ENCODE assay signal across 8 cellular contexts in the genomic region with DNA sequence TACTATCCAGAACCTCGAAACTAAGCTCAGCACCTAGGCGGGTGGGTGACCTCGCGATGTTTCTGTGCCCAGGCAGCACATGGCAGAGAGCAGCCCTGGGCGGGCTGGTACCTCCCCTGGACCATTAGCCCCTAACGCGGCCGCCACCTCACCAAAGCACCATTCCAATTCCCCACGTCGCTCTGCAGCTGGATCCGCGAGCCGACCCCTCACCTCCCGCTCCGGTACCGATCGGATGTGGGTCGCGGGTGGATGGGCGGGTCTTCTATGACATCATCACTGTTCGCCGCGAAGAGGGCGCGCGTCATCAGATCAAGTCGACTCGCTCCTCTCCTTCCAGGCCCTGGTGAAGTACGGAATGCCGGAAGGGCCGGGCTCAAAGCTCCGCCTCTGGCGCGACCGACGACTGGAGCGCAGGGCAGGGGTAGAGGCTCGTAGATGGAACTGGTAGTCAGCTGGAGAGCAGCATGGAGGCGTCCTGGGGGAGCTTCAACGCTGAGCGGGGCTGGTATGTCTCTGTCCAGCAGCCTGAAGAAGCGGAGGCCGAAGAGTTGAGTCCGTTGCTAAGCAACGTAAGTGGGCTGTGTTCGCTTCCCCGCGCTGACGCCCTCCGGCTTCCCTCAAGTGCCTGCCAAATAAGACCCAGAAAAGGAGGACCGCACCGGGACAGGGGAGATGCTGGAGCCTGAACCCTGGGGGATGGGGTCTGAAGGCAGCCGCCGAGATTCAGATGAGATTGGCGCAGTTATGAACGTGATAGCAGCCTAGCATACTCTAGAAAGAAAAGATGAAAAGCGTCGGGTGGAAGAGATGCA. TPM values are rescaled to one million over a fixed set of nuclear protein-coding genes. Genes with fewer than 3 reads are reported as not detected.
A peak's percentile ranks its signal among the peaks of the same experiment; 100 is the strongest.
DNase-seq lines count a peak whose midpoint lies in the region; ATAC-seq, FAIRE-seq and TF ChIP-seq lines count a peak whose summit lies in the region.

A gene (plus strand): TSS at position 435 of the 815 bp plus-strand sequence. CDS start 33 bp downstream, at position 468.
A gene with protein sequence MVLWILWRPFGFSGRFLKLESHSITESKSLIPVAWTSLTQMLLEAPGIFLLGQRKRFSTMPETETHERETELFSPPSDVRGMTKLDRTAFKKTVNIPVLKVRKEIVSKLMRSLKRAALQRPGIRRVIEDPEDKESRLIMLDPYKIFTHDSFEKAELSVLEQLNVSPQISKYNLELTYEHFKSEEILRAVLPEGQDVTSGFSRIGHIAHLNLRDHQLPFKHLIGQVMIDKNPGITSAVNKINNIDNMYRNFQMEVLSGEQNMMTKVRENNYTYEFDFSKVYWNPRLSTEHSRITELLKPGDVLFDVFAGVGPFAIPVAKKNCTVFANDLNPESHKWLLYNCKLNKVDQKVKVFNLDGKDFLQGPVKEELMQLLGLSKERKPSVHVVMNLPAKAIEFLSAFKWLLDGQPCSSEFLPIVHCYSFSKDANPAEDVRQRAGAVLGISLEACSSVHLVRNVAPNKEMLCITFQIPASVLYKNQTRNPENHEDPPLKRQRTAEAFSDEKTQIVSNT (minus strand): TSS at position 269 of the 815 bp plus-strand sequence. CDS start 106 bp downstream, at position 163.

- H3K4me1 ChIP-seq in cardiac muscle cell (ENCODE audit: low read depth), result no peaks in the 10 kb centered on the region
- peaks cover 0 to 10% (median 6%) of the 10 kb centered on the region in 3 donors for H3K4me1 ChIP-seq in pancreas
- H3K4me1 ChIP-seq in thyroid gland, result peaks cover 9 to 14% of the 10 kb centered on the region in 2 donors

- H3K4me1 Mint-ChIP-seq in activated naive CD8-positive, alpha-beta T cell treated with anti-CD3 and anti-CD28 coated beads, Interleukin-2, amount 50 U/mL, for 24 hours, result peaks cover 8% of the 10 kb centered on the region

- no peaks in the 10 kb centered on the region for H3K27me3 Mint-ChIP-seq in activated naive CD8-positive, alpha-beta T cell treated with anti-CD3 and anti-CD28 coated beads, Interleukin-2, amount 50 U/mL, for 24 hours

- no peak for FAIRE-seq in pancreas (lab: Jason Lieb, UNC)

- no peak within 1 kb of the TSS for H3K27ac Mint-ChIP-seq in activated naive CD8-positive, alpha-beta T cell treated with anti-CD3 and anti-CD28 coated beads, Interleukin-2, amount 50 U/mL, for 24 hours

- H3K4me3 ChIP-seq in GM12875 (ENCODE audit: low read depth, low read length), result peak within 1 kb of the TSS; percentile 99
- peak within 1 kb of the TSS; percentile 67 for H3K4me3 ChIP-seq in cardiac muscle cell
- H3K4me3 ChIP-seq in pancreas, result peak within 1 kb of the TSS; percentile 65 to 93 (median 80)
- H3K4me3 ChIP-seq in thyroid gland (replicated peaks in 1 of 3), result peak within 1 kb of the TSS; percentile 68 to 84 (median 69)

- intact Hi-C loops in pancreas (cut with DNase I) (no loop called here), thyroid gland (cut with DNase I) (no loop called here)

- no peak within 1 kb of the TSS for H3K4me3 Mint-ChIP-seq in activated naive CD8-positive, alpha-beta T cell treated with anti-CD3 and anti-CD28 coated beads, Interleukin-2, amount 50 U/mL, for 24 hours

- TF ChIP-seq CTCF in GM12875 (IDR thresholded peaks at IDR 0.05; ENCODE audit: borderline replicate concordance, insufficient read depth, low read depth, low read length) (no peak), cardiac muscle cell (IDR thresholded peaks at IDR 0.05; ENCODE audit: low read depth, low read length) (no peak), pancreas (IDR thresholded peaks at IDR 0.05) (no peak), thyroid gland (IDR thresholded peaks at IDR 0.05) (no peak)

- peak; percentile 78 for DNase-seq in NCI-H128 (lab: John Stamatoyannopoulos, UW; ENCODE audit: unreplicated experiment)
- DNase-seq in SKM-1 treated with dmso at 0.1 percent for 144 hours (lab: John Stamatoyannopoulos, UW; ENCODE audit: unreplicated experiment), result peak; percentile 50
- DNase-seq in activated naive CD8-positive, alpha-beta T cell treated with anti-CD3 and anti-CD28 coated beads, Interleukin-2, amount 50 U/mL, for 24 hours, result peak; percentile 91
- peak; percentile 96 to 98 for DNase-seq in cardiac muscle cell (ENCODE audit: low read depth in 1 of 2, low spot score in 1 of 2)
- DNase-seq in pancreas, result peak; percentile 88 to 96 (median 92)
- DNase-seq in thyroid gland, result peak; percentile 92 to 94

- peak; percentile 91 for ATAC-seq in HG02759 (IDR thresholded peaks at IDR 0.05; ENCODE audit: unreplicated experiment)
- ATAC-seq in activated naive CD8-positive, alpha-beta T cell treated with anti-CD3 and anti-CD28 coated beads, Interleukin-2, amount 50 U/mL, for 24 hours, result peak; percentile 93
- peak; percentile 95 to 99 (median 98) for ATAC-seq in pancreas

- no peaks in the 10 kb centered on the region for H3K36me3 ChIP-seq in cardiac muscle cell
- no peaks in the 10 kb centered on the region for H3K36me3 ChIP-seq in pancreas
- H3K36me3 ChIP-seq in thyroid gland, result peaks cover 0 to 5% of the 10 kb centered on the region in 2 donors

- no peaks in the 10 kb centered on the region for H3K27me3 ChIP-seq in cardiac muscle cell
- H3K27me3 ChIP-seq in pancreas, result no peaks in the 10 kb centered on the region
- H3K27me3 ChIP-seq in thyroid gland, result no peaks in the 10 kb centered on the region

- no peaks in the 10 kb centered on the region for H3K9me3 ChIP-seq in cardiac muscle cell (ENCODE audit: low read depth)
- H3K9me3 ChIP-seq in pancreas, result no peaks in the 10 kb centered on the region
- no peaks in the 10 kb centered on the region for H3K9me3 ChIP-seq in thyroid gland

- TF ChIP-seq POLR2A in thyroid gland (IDR thresholded peaks at IDR 0.05), result peak in 1 of 2 donors; percentile 56

- H3K9me3 Mint-ChIP-seq in activated naive CD8-positive, alpha-beta T cell treated with anti-CD3 and anti-CD28 coated beads, Interleukin-2, amount 50 U/mL, for 24 hours, result no peaks in the 10 kb centered on the region

- H3K27ac ChIP-seq in cardiac muscle cell (peak within 1 kb of the TSS; percentile 59), pancreas (peak within 1 kb of the TSS; percentile 55 to 80 (median 74)), thyroid gland (peak within 1 kb of the TSS; percentile 29 to 75 (median 73))

- 0% methylated on average over 58 of the region's 58 CpGs for WGBS in pancreas, 2 donors
- 0 to 1% methylated on average over 29 to 30 of the region's 58 CpGs for WGBS in thyroid gland, 2 donors

- H3K36me3 Mint-ChIP-seq in activated naive CD8-positive, alpha-beta T cell treated with anti-CD3 and anti-CD28 coated beads, Interleukin-2, amount 50 U/mL, for 24 hours (ENCODE audit: low read depth), result peaks cover 30% of the 10 kb centered on the region

RNA-seq across cellular contexts. Expression of the first gene that starts in this region (rescaled TPM):
- total RNA-seq in cardiac muscle cell (4.5 and 15.1 TPM in 2 replicates), pancreas (1 to 10 TPM; 2.2 to 8.6 (median 4.0) TPM), thyroid gland (10 to 100 TPM; 16.1 to 47.7 (median 32.4) TPM)
- polyA plus RNA-seq in cardiac muscle cell (5.3 and 5.7 TPM in 2 replicates), pancreas (1 to 10 TPM; 6.0 to 7.5 TPM)

RNA-seq across cellular contexts. Expression of the second gene that starts in this region (rescaled TPM):
- total RNA-seq in cardiac muscle cell (6.9 and 7.6 TPM in 2 replicates), pancreas (10 to 100 TPM in 1 of 6 donors, 1 to 10 TPM in 5; 6.2 to 10.0 (median 7.8) TPM), thyroid gland (10 to 100 TPM in 1 of 4 donors, 1 to 10 TPM in 3; 9.5 to 14.1 (median 9.9) TPM)
- polyA plus RNA-seq in cardiac muscle cell (6.5 and 8.9 TPM in 2 replicates), pancreas (1 to 10 TPM; 2.3 to 3.9 TPM)

Comparison
In these comparisons a context has a peak if more than half of its experiments do, and no peak if none do; other contexts are left out.
1. Peak in every context shown above with its lines: DNase-seq, ATAC-seq, H3K4me3 ChIP-seq and H3K27ac ChIP-seq.